In genomic region chr12:62799766-62800406, GRCh38 we compare ENCODE assay signal across 1 cellular context.
TF ChIP-seq lines count a peak whose summit lies in the region.

No MANE protein-coding gene starts in this region.

TF ChIP-seq in Ishikawa, 13 proteins besides CTCF, POLR2A, EP300 and RAD21 (continued from another document):
- TF ChIP-seq USF1 (IDR thresholded peaks at IDR 0.05), result peak; percentile 21; the same call in 1 of the 2 replicates
- TF ChIP-seq TAF1 (IDR thresholded peaks at IDR 0.05; ENCODE audit: low read depth), result no peak
- TF ChIP-seq ZBTB7A (IDR thresholded peaks at IDR 0.05; ENCODE audit: low read depth), result no peak
